ENCODE assay signal across 28 cellular contexts in the genomic region with DNA sequence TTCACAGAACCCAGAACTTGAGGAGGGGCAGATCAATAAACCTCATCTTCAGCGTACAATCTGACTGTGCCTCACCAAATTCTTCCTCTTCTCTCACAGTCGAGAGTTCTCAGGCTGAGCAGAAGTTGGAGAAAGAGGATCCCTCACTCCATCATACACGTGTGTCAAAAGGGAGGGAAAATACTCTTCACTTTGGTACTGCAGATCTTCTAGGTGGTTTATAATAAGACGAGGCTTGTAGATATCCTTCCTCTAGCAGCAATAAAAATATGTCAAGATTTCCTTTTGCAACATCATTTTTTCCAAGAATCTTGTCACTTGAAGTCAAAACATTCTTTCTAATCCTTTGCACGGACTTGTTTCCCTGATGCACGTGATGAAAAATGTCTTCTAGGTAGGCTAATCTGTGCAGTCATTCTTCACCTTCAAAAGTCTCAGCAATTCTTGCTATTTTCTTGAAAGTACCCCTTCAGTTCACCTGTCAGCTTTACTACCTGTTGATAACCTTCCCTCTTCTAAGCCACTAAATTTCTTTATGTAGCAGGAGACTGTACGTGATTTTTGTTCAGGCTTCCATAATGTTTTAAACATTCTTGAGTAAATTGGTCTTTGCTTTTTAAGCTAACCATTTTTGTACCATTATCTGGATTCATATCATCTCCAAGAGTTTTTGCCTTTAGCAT.
"Had no signal": no experiment of that assay in that cellular context is flagged by ENCODE, and none has a peak within 500 bp of the region (broad histone marks: within the 10 kb centered on the region; RNA-seq: fewer than 3 reads in every experiment).

No MANE protein-coding gene starts in this region.

- H3K36me3 Mint-ChIP-seq: activated naive CD4-positive, alpha-beta T cell treated with anti-CD3 and anti-CD28 coated beads, Interleukin-2, amount 50 U/mL, for 24 hours; activated naive CD8-positive, alpha-beta T cell treated with anti-CD3 and anti-CD28 coated beads, Interleukin-2, amount 10 ng/mL, durations not matched to agents 7 days and 5 days had no signal

- H3K4me1 Mint-ChIP-seq: activated CD4-positive, alpha-beta T cell treated with anti-CD3 and anti-CD28 coated beads, Interleukin-2, amount 10 ng/mL, durations not matched to agents 24 days and 14 days; activated naive CD4-positive, alpha-beta T cell treated with anti-CD3 and anti-CD28 coated beads, Interleukin-2, amount 50 U/mL, for 24 hours; activated naive CD8-positive, alpha-beta T cell treated with anti-CD3 and anti-CD28 coated beads, Interleukin-2, amount 10 ng/mL, durations not matched to agents 7 days and 5 days; activated T-helper 17 cell treated with anti-CD3 and anti-CD28 coated beads, Interleukin-2, amount 50 U/mL, for 72 hours; central memory CD8-positive, alpha-beta T cell had no signal

- H3K36me3 ChIP-seq: ascending aorta, cardiac muscle cell, SJCRH30 had no signal

- H3K9me3 Mint-ChIP-seq: activated CD4-positive, alpha-beta T cell treated with anti-CD3 and anti-CD28 coated beads, Interleukin-2, amount 10 ng/mL, durations not matched to agents 24 days and 14 days; activated CD8-positive, alpha-beta T cell treated with anti-CD3 and anti-CD28 coated beads for 36 hours; activated naive CD8-positive, alpha-beta T cell treated with anti-CD3 and anti-CD28 coated beads, Interleukin-2, amount 10 ng/mL, durations not matched to agents 7 days and 5 days; central memory CD8-positive, alpha-beta T cell; T-helper 1 cell treated with Interleukin-12 subunit alpha and Interleukin-12 subunit beta and Interleukin-4 antibody, amounts not matched to agents 30 μg/mL and 1 μg/mL, for 36 hours; T-helper 2 cell treated with Interferon-gamma antibody and Interleukin-4, amounts not matched to agents 5 μg/mL and 100 μg/mL, for 36 hours had no signal

- H3K4me3 Mint-ChIP-seq: activated CD4-positive, alpha-beta T cell treated with anti-CD3 and anti-CD28 coated beads, Interleukin-2, amount 10 ng/mL, durations not matched to agents 24 days and 14 days; activated CD8-positive, alpha-beta T cell treated with anti-CD3 and anti-CD28 coated beads for 36 hours; activated naive CD4-positive, alpha-beta T cell treated with anti-CD3 and anti-CD28 coated beads, Interleukin-2, amount 50 U/mL, for 24 hours; activated naive CD8-positive, alpha-beta T cell treated with anti-CD3 and anti-CD28 coated beads, Interleukin-2, amount 10 ng/mL, durations not matched to agents 7 days and 5 days; activated T-cell treated with anti-CD3 and anti-CD28 coated beads, Interleukin-2, amount 50 U/mL, for 72 hours; activated T-helper 17 cell treated with anti-CD3 and anti-CD28 coated beads, Interleukin-2, amount 50 U/mL, for 72 hours; central memory CD8-positive, alpha-beta T cell; T-helper 1 cell treated with Interleukin-12 subunit alpha and Interleukin-12 subunit beta and Interleukin-4 antibody, amounts not matched to agents 30 μg/mL and 1 μg/mL, for 36 hours; T-helper 2 cell treated with Interferon-gamma antibody and Interleukin-4, amounts not matched to agents 5 μg/mL and 100 μg/mL, for 36 hours had no signal

- FAIRE-seq: TTC549 had no signal

- H3K9me3 ChIP-seq: ascending aorta had no signal

- H3K27ac Mint-ChIP-seq: activated CD4-positive, alpha-beta T cell treated with anti-CD3 and anti-CD28 coated beads, Interleukin-2, amount 10 ng/mL, durations not matched to agents 24 days and 14 days; activated CD8-positive, alpha-beta T cell treated with anti-CD3 and anti-CD28 coated beads for 36 hours; activated naive CD4-positive, alpha-beta T cell treated with anti-CD3 and anti-CD28 coated beads, Interleukin-2, amount 50 U/mL, for 24 hours; activated naive CD8-positive, alpha-beta T cell treated with anti-CD3 and anti-CD28 coated beads, Interleukin-2, amount 10 ng/mL, durations not matched to agents 7 days and 5 days; activated T-cell treated with anti-CD3 and anti-CD28 coated beads, Interleukin-2, amount 50 U/mL, for 72 hours; activated T-helper 17 cell treated with anti-CD3 and anti-CD28 coated beads, Interleukin-2, amount 50 U/mL, for 72 hours; T-helper 1 cell treated with Interleukin-12 subunit alpha and Interleukin-12 subunit beta and Interleukin-4 antibody, amounts not matched to agents 30 μg/mL and 1 μg/mL, for 36 hours; T-helper 2 cell treated with Interferon-gamma antibody and Interleukin-4, amounts not matched to agents 5 μg/mL and 100 μg/mL, for 36 hours had no signal

- H3K27ac ChIP-seq: ascending aorta, cardiac muscle cell, SJCRH30, SK-N-MC had no signal

- H3K27me3 Mint-ChIP-seq: activated CD4-positive, alpha-beta T cell treated with anti-CD3 and anti-CD28 coated beads, Interleukin-2, amount 10 ng/mL, durations not matched to agents 24 days and 14 days; activated CD8-positive, alpha-beta T cell treated with anti-CD3 and anti-CD28 coated beads for 36 hours; activated naive CD4-positive, alpha-beta T cell treated with anti-CD3 and anti-CD28 coated beads, Interleukin-2, amount 50 U/mL, for 24 hours; activated naive CD8-positive, alpha-beta T cell treated with anti-CD3 and anti-CD28 coated beads, Interleukin-2, amount 10 ng/mL, durations not matched to agents 7 days and 5 days had no signal

- DNase-seq: activated CD4-positive, alpha-beta T cell treated with anti-CD3 and anti-CD28 coated beads, Interleukin-2, amount 10 ng/mL, durations not matched to agents 24 days and 14 days; activated CD4-positive, alpha-beta T cell treated with anti-CD3 and anti-CD28 coated beads, Interleukin-2, amount 50 U/mL, for 4 hours; activated CD8-positive, alpha-beta T cell treated with anti-CD3 and anti-CD28 coated beads for 36 hours; activated effector memory CD4-positive, alpha-beta T cell treated with anti-CD3 and anti-CD28 coated beads, Interleukin-2, amount 50 U/mL, for 16 hours; activated naive CD4-positive, alpha-beta T cell treated with Interleukin-2 at 50 U/mL for 16 hours; activated naive CD8-positive, alpha-beta T cell treated with anti-CD3 and anti-CD28 coated beads, Interleukin-2, amount 10 ng/mL, durations not matched to agents 7 days and 5 days; activated T-cell treated with anti-CD3 and anti-CD28 coated beads, Interleukin-2, amount 50 U/mL, for 1 hour; activated T-cell treated with anti-CD3 and anti-CD28 coated beads, Interleukin-2, amount 50 U/mL, for 72 hours; amygdala; Karpas-422; NCI-H1105; NCI-H1436; NCI-H1694; NCI-H1930; NCI-H2081 treated with DMSO at 0.1 percent for 48 hours; NCI-H226; NCI-H524 treated with DMSO at 0.1 percent for 48 hours; SHP77; SJCRH30 had no signal

- H3K27me3 ChIP-seq: ascending aorta, cardiac muscle cell, SJCRH30 had no signal

- H3K4me3 ChIP-seq: ascending aorta, cardiac muscle cell, SJCRH30, SK-N-MC had no signal
